In the genomic region with DNA sequence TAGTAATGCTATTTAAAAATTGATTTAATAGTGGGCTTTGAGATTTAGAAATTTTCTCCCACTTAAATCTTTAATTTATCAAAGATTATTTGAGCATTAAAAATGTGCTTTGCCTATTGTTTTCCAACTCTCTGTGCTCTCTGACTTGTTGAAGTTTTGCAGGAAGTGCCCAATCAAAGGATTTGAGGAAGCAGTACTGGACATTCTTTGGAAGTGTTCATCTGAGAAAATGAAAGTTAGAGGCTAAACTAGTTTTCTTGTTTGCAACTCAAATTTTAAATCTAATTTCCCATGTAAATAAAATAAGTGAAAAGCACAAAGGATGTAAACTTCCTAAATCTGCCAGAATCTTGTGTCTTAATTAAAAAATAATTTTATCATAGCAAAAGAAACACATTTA, we compare ENCODE assay signal across 25 cellular contexts.
DNase-seq lines count a peak whose midpoint lies in the region; ATAC-seq, FAIRE-seq and TF ChIP-seq lines count a peak whose summit lies in the region.
"Had no signal": no experiment of that assay in that cellular context is flagged by ENCODE, and none has a peak within 500 bp of the region (broad histone marks: within the 10 kb centered on the region; RNA-seq: fewer than 3 reads in every experiment).

No MANE protein-coding gene starts in this region.

- no peaks in the 10 kb centered on the region for H3K36me3 ChIP-seq in kidney (ENCODE audit: control insufficient read depth in 1 of 2, insufficient read depth in 2 of 2, low read length in 2 of 2)
- no peaks in the 10 kb centered on the region for H3K36me3 ChIP-seq in adrenal gland (replicated peaks in 1 of 2)
- H3K36me3 ChIP-seq: ovary, right atrium auricular region, stomach, transverse colon had no signal

- POLR2A ChIA-PET in activated CD4-positive, alpha-beta T cell treated with anti-CD3 and anti-CD28 coated beads for 36 hours (lab: Charles Lee), result no interaction called here

- H3K27me3 ChIP-seq in adrenal gland, result no peaks in the 10 kb centered on the region
- H3K27me3 ChIP-seq: ovary, right atrium auricular region, stomach, transverse colon had no signal

- DNase-seq in LHCN-M2 (ENCODE audit: low read depth), result peak; percentile 19
- DNase-seq in cardiac fibroblast (ENCODE audit: low read depth in 2 of 2), result peak; percentile 11 to 35
- no peak for DNase-seq in kidney
- DNase-seq in adrenal gland, result no peak
- DNase-seq in activated CD4-positive, alpha-beta T cell treated with anti-CD3 and anti-CD28 coated beads for 36 hours, result no peak
- DNase-seq: activated CD4-positive, alpha-beta T cell treated with anti-CD3 and anti-CD28 coated beads, Interleukin-2, amount 10 ng/mL, durations not matched to agents 24 days and 14 days; activated gamma-delta T cell; activated naive CD8-positive, alpha-beta T cell treated with anti-CD3 and anti-CD28 coated beads, Interleukin-2, amount 10 ng/mL, durations not matched to agents 7 days and 5 days; activated T-cell treated with anti-CD3 and anti-CD28 coated beads, Interleukin-2, amount 50 U/mL, for 1 hour; CD4-positive, CD25-positive, alpha-beta regulatory T cell; cerebellar nuclear complex; GM23248; left colon; natural killer cell; NCI-H2107; ovary; stimulated activated CD4-positive, alpha-beta T cell treated with anti-CD3 and anti-CD28 coated beads, Interleukin-2, amount 100 ng/mL, for 24 hours; stomach; transverse colon had no signal

- no peak overlapping the region for H3K27ac Mint-ChIP-seq in activated CD4-positive, alpha-beta T cell treated with anti-CD3 and anti-CD28 coated beads for 36 hours
- H3K27ac Mint-ChIP-seq: activated CD4-positive, alpha-beta T cell treated with anti-CD3 and anti-CD28 coated beads, Interleukin-2, amount 10 ng/mL, durations not matched to agents 24 days and 14 days; activated naive CD8-positive, alpha-beta T cell treated with anti-CD3 and anti-CD28 coated beads, Interleukin-2, amount 10 ng/mL, durations not matched to agents 7 days and 5 days; CD4-positive, CD25-positive, alpha-beta regulatory T cell; natural killer cell; T-helper 2 cell treated with Interferon-gamma antibody and Interleukin-4, amounts not matched to agents 5 μg/mL and 100 μg/mL, for 36 hours had no signal

- H3K27ac ChIP-seq in kidney (ENCODE audit: low read depth in 2 of 2, low read length in 2 of 2) (no peak overlapping the region), adrenal gland (no peak overlapping the region)
- H3K27ac ChIP-seq: GM23248, ovary, right atrium auricular region, stomach, transverse colon, VCaP had no signal

- H3K4me1 Mint-ChIP-seq in activated CD4-positive, alpha-beta T cell treated with anti-CD3 and anti-CD28 coated beads for 36 hours, result no peaks in the 10 kb centered on the region
- H3K4me1 Mint-ChIP-seq: activated CD4-positive, alpha-beta T cell treated with anti-CD3 and anti-CD28 coated beads, Interleukin-2, amount 10 ng/mL, durations not matched to agents 24 days and 14 days; activated naive CD8-positive, alpha-beta T cell treated with anti-CD3 and anti-CD28 coated beads, Interleukin-2, amount 10 ng/mL, durations not matched to agents 7 days and 5 days had no signal

- H3K27me3 Mint-ChIP-seq in activated CD4-positive, alpha-beta T cell treated with anti-CD3 and anti-CD28 coated beads for 36 hours, result no peaks in the 10 kb centered on the region
- H3K27me3 Mint-ChIP-seq: activated CD4-positive, alpha-beta T cell treated with anti-CD3 and anti-CD28 coated beads, Interleukin-2, amount 10 ng/mL, durations not matched to agents 24 days and 14 days; activated naive CD8-positive, alpha-beta T cell treated with anti-CD3 and anti-CD28 coated beads, Interleukin-2, amount 10 ng/mL, durations not matched to agents 7 days and 5 days had no signal

- no peaks in the 10 kb centered on the region for H3K9me3 ChIP-seq in kidney (ENCODE audit: control insufficient read depth in 1 of 2, low read length in 2 of 2)
- H3K9me3 ChIP-seq in adrenal gland (replicated peaks in 1 of 3), result no peaks in the 10 kb centered on the region
- H3K9me3 ChIP-seq: ovary, right atrium auricular region, stomach, transverse colon had no signal

- no peak for TF ChIP-seq CTCF in cardiac fibroblast (IDR thresholded peaks at IDR 0.05; ENCODE audit: low read depth, low read length)
- no peak for TF ChIP-seq CTCF in kidney (IDR thresholded peaks at IDR 0.05; ENCODE audit: borderline replicate concordance, extremely low read depth, insufficient read depth)
- TF ChIP-seq CTCF in adrenal gland (IDR thresholded peaks at IDR 0.05), result no peak

- peak; percentile 64 for FAIRE-seq in kidney (lab: Jason Lieb, UNC)
- FAIRE-seq: GM12892 had no signal

- no peaks in the 10 kb centered on the region for H3K9me3 Mint-ChIP-seq in activated CD4-positive, alpha-beta T cell treated with anti-CD3 and anti-CD28 coated beads for 36 hours (ENCODE audit: low read depth)
- H3K9me3 Mint-ChIP-seq: activated CD4-positive, alpha-beta T cell treated with anti-CD3 and anti-CD28 coated beads, Interleukin-2, amount 10 ng/mL, durations not matched to agents 24 days and 14 days; activated naive CD8-positive, alpha-beta T cell treated with anti-CD3 and anti-CD28 coated beads, Interleukin-2, amount 10 ng/mL, durations not matched to agents 7 days and 5 days; natural killer cell; T-helper 2 cell treated with Interferon-gamma antibody and Interleukin-4, amounts not matched to agents 5 μg/mL and 100 μg/mL, for 36 hours had no signal

- H3K36me3 Mint-ChIP-seq in activated CD4-positive, alpha-beta T cell treated with anti-CD3 and anti-CD28 coated beads for 36 hours (ENCODE audit: low read depth), result peaks cover 7% of the 10 kb centered on the region

- H3K4me3 ChIP-seq in cardiac fibroblast (replicated peaks in 1 of 2; ENCODE audit: low read depth in 2 of 2, low read length in 2 of 2), result no peak overlapping the region
- no peak overlapping the region for H3K4me3 ChIP-seq in kidney (ENCODE audit: low read length in 2 of 2)
- H3K4me3 ChIP-seq in adrenal gland, result no peak overlapping the region
- H3K4me3 ChIP-seq: GM23248, ovary, right atrium auricular region, stomach, transverse colon had no signal

- no peak for ATAC-seq in GM18858 (IDR thresholded peaks at IDR 0.05; ENCODE audit: unreplicated experiment)
- ATAC-seq in HG03139 (IDR thresholded peaks at IDR 0.05; ENCODE audit: unreplicated experiment), result no peak
- no peak for ATAC-seq in activated CD4-positive, alpha-beta T cell treated with anti-CD3 and anti-CD28 coated beads for 36 hours
- ATAC-seq: left colon, natural killer cell had no signal

- H3K4me1 ChIP-seq in kidney (ENCODE audit: control insufficient read depth in 1 of 2, insufficient read depth in 1 of 2, low read depth in 1 of 2, low read length in 2 of 2), result peaks cover 0 to 3% of the 10 kb centered on the region in 2 donors
- H3K4me1 ChIP-seq in adrenal gland (replicated peaks in 1 of 2), result no peaks in the 10 kb centered on the region
- H3K4me1 ChIP-seq: right atrium auricular region, transverse colon had no signal

- CTCF ChIA-PET in activated CD4-positive, alpha-beta T cell treated with anti-CD3 and anti-CD28 coated beads for 36 hours (lab: Charles Lee), result interaction anchor here (1.6 kb wide), 1 partner anchor 29 kb away, joined by 5 read pairs; no protein-coding TSS in a partner anchor

- no peak for TF ChIP-seq POLR2A in adrenal gland (IDR thresholded peaks at IDR 0.05)

- no peak overlapping the region for H3K9ac ChIP-seq in kidney (ENCODE audit: low read length in 2 of 2)
- H3K9ac ChIP-seq: GM23248 had no signal

- intact Hi-C loops in kidney (cut with DNase I), result no loop called here
- intact Hi-C loops in adrenal gland (cut with DNase I), result no loop called here
- intact Hi-C loops in activated CD4-positive, alpha-beta T cell treated with anti-CD3 and anti-CD28 coated beads for 36 hours (cut with DNase I, micrococcal nuclease), result no loop called here

- no peak overlapping the region for H3K4me3 Mint-ChIP-seq in activated CD4-positive, alpha-beta T cell treated with anti-CD3 and anti-CD28 coated beads for 36 hours
- H3K4me3 Mint-ChIP-seq: activated CD4-positive, alpha-beta T cell treated with anti-CD3 and anti-CD28 coated beads, Interleukin-2, amount 10 ng/mL, durations not matched to agents 24 days and 14 days; activated naive CD8-positive, alpha-beta T cell treated with anti-CD3 and anti-CD28 coated beads, Interleukin-2, amount 10 ng/mL, durations not matched to agents 7 days and 5 days; CD4-positive, CD25-positive, alpha-beta regulatory T cell; natural killer cell; T-helper 2 cell treated with Interferon-gamma antibody and Interleukin-4, amounts not matched to agents 5 μg/mL and 100 μg/mL, for 36 hours had no signal

Comparison
In these comparisons a context has a peak if more than half of its experiments do, and no peak if none do; other contexts are left out.
1. DNase-seq: peak in LHCN-M2 (single experiment) and cardiac fibroblast (2 of 2); none in kidney (single experiment), adrenal gland (0 of 7) and activated CD4-positive, alpha-beta T cell treated with anti-CD3 and anti-CD28 coated beads for 36 hours (single experiment).